ENCODE assay signal across 6 cellular contexts in the genomic region with DNA sequence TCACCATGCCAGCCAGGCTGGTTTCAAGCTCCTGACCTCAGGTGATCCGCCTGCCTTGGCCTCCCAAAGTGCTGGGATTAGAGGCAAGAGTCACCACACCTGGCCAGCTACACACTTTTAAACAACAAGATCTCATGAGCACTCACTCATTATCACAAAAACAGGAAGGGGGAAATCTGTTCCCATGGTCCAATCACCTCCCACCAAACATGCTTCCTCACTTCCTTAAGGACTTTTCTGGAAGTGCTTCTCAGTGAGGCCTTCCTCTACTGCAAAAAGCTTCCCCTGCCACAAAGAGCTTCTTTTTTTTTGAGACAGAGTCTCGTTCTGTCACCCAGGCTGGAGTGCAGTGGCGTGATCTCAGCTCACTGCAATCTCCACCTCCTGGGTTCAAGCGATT. TPM values are rescaled to one million over a fixed set of nuclear protein-coding genes. Genes with fewer than 3 reads are reported as not detected.
"Had no signal": no experiment of that assay in that cellular context is flagged by ENCODE, and none has a peak within 500 bp of the region (broad histone marks: within the 10 kb centered on the region; RNA-seq: fewer than 3 reads in every experiment).

No MANE protein-coding gene starts in this region.

RNA-seq across cellular contexts. Expression of gene MCHR1, which starts 3.1 kb away (rescaled TPM):
- total RNA-seq: left colon, lower lobe of right lung, mononuclear cell, natural killer cell, upper lobe of right lung, vagina had no signal
